ENCODE assay signal across 8 cellular contexts in genomic region chr20:58839474-58839874, GRCh38.
DNase-seq lines count a peak whose midpoint lies in the region; ATAC-seq and TF ChIP-seq lines count a peak whose summit lies in the region.

No MANE protein-coding gene starts in this region.

- no peak overlapping the region for H3K4me3 ChIP-seq in foreskin fibroblast (ENCODE audit: low read depth in 1 of 2, low read length in 2 of 2)
- no peak overlapping the region for H3K4me3 ChIP-seq in retinal pigment epithelial cell (ENCODE audit: low read length)

- peaks cover 23% of the 10 kb centered on the region for H3K36me3 Mint-ChIP-seq in activated T-cell treated with anti-CD3 and anti-CD28 coated beads, Interleukin-2, amount 50 U/mL, for 24 hours (ENCODE audit: low read depth)

- no peak overlapping the region for H3K27ac Mint-ChIP-seq in activated T-cell treated with anti-CD3 and anti-CD28 coated beads, Interleukin-2, amount 50 U/mL, for 24 hours

- H3K4me3 Mint-ChIP-seq in activated T-cell treated with anti-CD3 and anti-CD28 coated beads, Interleukin-2, amount 50 U/mL, for 24 hours, result peak overlapping the region; percentile 54

- DNase-seq in DMS79 (lab: John Stamatoyannopoulos, UW) (peak; percentile 16), NAMALWA (ENCODE audit: low spot score) (peak; percentile 44), foreskin fibroblast (peak in 1 of 2 donors; percentile 44), retinal pigment epithelial cell (ENCODE audit: low read depth) (no peak), cortex of kidney (lab: John Stamatoyannopoulos, UW) (no peak)
- peak; percentile 66 for DNase-seq in activated T-cell treated with anti-CD3 and anti-CD28 coated beads, Interleukin-2, amount 50 U/mL, for 24 hours

- TF ChIP-seq CTCF in foreskin fibroblast (IDR thresholded peaks at IDR 0.05; ENCODE audit: low read depth, low read length) (peak; percentile 35), retinal pigment epithelial cell (conservative IDR thresholded peaks at IDR 0.05; ENCODE audit: low read depth, low read length) (peak; percentile 48)

- peaks cover 84% of the 10 kb centered on the region for H3K27me3 Mint-ChIP-seq in activated T-cell treated with anti-CD3 and anti-CD28 coated beads, Interleukin-2, amount 50 U/mL, for 24 hours

- H3K4me1 Mint-ChIP-seq in activated T-cell treated with anti-CD3 and anti-CD28 coated beads, Interleukin-2, amount 50 U/mL, for 24 hours (ENCODE audit: low read depth), result peaks cover 26% of the 10 kb centered on the region

- ATAC-seq in HG03039 (IDR thresholded peaks at IDR 0.05; ENCODE audit: unreplicated experiment), result no peak
- ATAC-seq in HG02981 (IDR thresholded peaks at IDR 0.05; ENCODE audit: unreplicated experiment), result no peak

- H3K9me3 Mint-ChIP-seq in activated T-cell treated with anti-CD3 and anti-CD28 coated beads, Interleukin-2, amount 50 U/mL, for 24 hours, result no peaks in the 10 kb centered on the region

Comparison
In these comparisons a context has a peak if more than half of its experiments do, and no peak if none do; other contexts are left out.
1. DNase-seq: peak in DMS79 (single experiment), NAMALWA (single experiment) and activated T-cell treated with anti-CD3 and anti-CD28 coated beads, Interleukin-2, amount 50 U/mL, for 24 hours (single experiment); none in retinal pigment epithelial cell (single experiment) and cortex of kidney (single experiment).